Comparison of ENCODE assay signal across 25 cellular contexts in the genomic region with DNA sequence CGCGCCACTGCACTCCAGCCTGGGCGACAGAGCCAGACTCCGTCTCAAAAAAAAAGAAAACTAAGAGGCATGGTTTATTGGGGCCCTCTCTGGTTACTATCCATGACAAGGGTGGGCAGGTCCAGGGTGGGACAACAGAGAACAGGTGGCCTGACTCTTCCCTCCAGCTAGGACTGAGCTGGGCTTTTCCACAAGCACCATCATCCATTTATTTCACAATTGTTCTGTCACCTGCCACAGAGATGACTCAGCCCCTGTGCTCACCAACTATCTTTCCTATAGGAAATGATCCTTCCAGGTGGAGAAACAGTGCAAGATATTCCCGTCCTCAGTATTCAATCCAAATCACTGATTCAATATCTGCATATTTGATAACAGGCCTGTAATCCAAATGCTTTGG. TPM values are rescaled to one million over a fixed set of nuclear protein-coding genes. Genes with fewer than 3 reads are reported as not detected.
"Had no signal": no experiment of that assay in that cellular context is flagged by ENCODE, and none has a peak within 500 bp of the region (broad histone marks: within the 10 kb centered on the region; RNA-seq: fewer than 3 reads in every experiment).

No MANE protein-coding gene starts in this region.

- H3K4me3 Mint-ChIP-seq: activated B cell treated with CpG ODN at 0.5 μM for 24 hours; activated CD8-positive, alpha-beta T cell treated with anti-CD3 and anti-CD28 coated beads for 36 hours; activated T-cell treated with anti-CD3 and anti-CD28 coated beads, Interleukin-2, amount 50 U/mL, for 4 hours; memory B cell; naive thymus-derived CD8-positive, alpha-beta T cell; stimulated activated naive B cell treated with anti-CD40 and anti-IgM and Interleukin-4, amounts not matched to agents 10 μg/mL and 1 μg/mL and 100 μg/mL, for 72 hours had no signal

- H3K27me3 ChIP-seq: colonic mucosa, gastroesophageal sphincter, neutrophil, transverse colon had no signal

- H3K4me3 ChIP-seq: colonic mucosa, gastroesophageal sphincter, left ventricle myocardium inferior, transverse colon had no signal

- DNase-seq: activated B cell treated with CpG ODN at 0.5 μM for 24 hours; activated CD4-positive, alpha-beta T cell treated with anti-CD3 and anti-CD28 coated beads for 48 hours; activated CD8-positive, alpha-beta T cell treated with anti-CD3 and anti-CD28 coated beads for 36 hours; activated effector memory CD4-positive, alpha-beta T cell treated with Interleukin-2 at 50 U/mL for 16 hours; activated naive CD4-positive, alpha-beta T cell treated with anti-CD3 and anti-CD28 coated beads, Interleukin-2, amount 50 U/mL, for 16 hours; activated T-cell treated with anti-CD3 and anti-CD28 coated beads, Interleukin-2, amount 50 U/mL, for 4 hours; colonic mucosa; effector CD8-positive, alpha-beta T cell; hippocampal formation; kidney; left ventricle myocardium inferior; naive thymus-derived CD8-positive, alpha-beta T cell; retina; stimulated activated naive B cell treated with anti-CD40 and anti-IgM and Interleukin-4, amounts not matched to agents 10 μg/mL and 1 μg/mL and 100 μg/mL, for 72 hours; transverse colon had no signal

- H3K9me3 Mint-ChIP-seq: activated T-cell treated with anti-CD3 and anti-CD28 coated beads, Interleukin-2, amount 50 U/mL, for 4 hours had no signal

- H3K36me3 Mint-ChIP-seq: memory B cell; naive thymus-derived CD8-positive, alpha-beta T cell; stimulated activated naive B cell treated with anti-CD40 and anti-IgM and Interleukin-4, amounts not matched to agents 10 μg/mL and 1 μg/mL and 100 μg/mL, for 72 hours had no signal

- H3K4me1 ChIP-seq: colonic mucosa, gastroesophageal sphincter, parathyroid adenoma, transverse colon had no signal

- H3K36me3 ChIP-seq: colonic mucosa, gastroesophageal sphincter, left ventricle myocardium inferior, neutrophil, transverse colon had no signal

- H3K4me1 Mint-ChIP-seq: activated B cell treated with CpG ODN at 0.5 μM for 24 hours; memory B cell; naive thymus-derived CD8-positive, alpha-beta T cell; stimulated activated naive B cell treated with anti-CD40 and anti-IgM and Interleukin-4, amounts not matched to agents 10 μg/mL and 1 μg/mL and 100 μg/mL, for 72 hours had no signal

- H3K9ac ChIP-seq: parathyroid adenoma had no signal

- H3K27ac Mint-ChIP-seq: activated B cell treated with CpG ODN at 0.5 μM for 24 hours; activated CD8-positive, alpha-beta T cell treated with anti-CD3 and anti-CD28 coated beads for 36 hours; memory B cell; naive thymus-derived CD8-positive, alpha-beta T cell; stimulated activated naive B cell treated with anti-CD40 and anti-IgM and Interleukin-4, amounts not matched to agents 10 μg/mL and 1 μg/mL and 100 μg/mL, for 72 hours had no signal

- H3K27ac ChIP-seq: colonic mucosa, gastroesophageal sphincter, left ventricle myocardium inferior, neutrophil, parathyroid adenoma, transverse colon had no signal

- ATAC-seq: activated CD8-positive, alpha-beta T cell treated with anti-CD3 and anti-CD28 coated beads for 36 hours; activated T-cell treated with anti-CD3 and anti-CD28 coated beads, Interleukin-2, amount 50 U/mL, for 4 hours; gastroesophageal sphincter; naive thymus-derived CD8-positive, alpha-beta T cell; stimulated activated naive B cell treated with anti-CD40 and anti-IgM and Interleukin-4, amounts not matched to agents 10 μg/mL and 1 μg/mL and 100 μg/mL, for 72 hours had no signal

- H3K79me2 ChIP-seq: parathyroid adenoma had no signal

- H3K9me3 ChIP-seq: colonic mucosa, neutrophil, transverse colon had no signal

- H2AFZ ChIP-seq: parathyroid adenoma had no signal

RNA-seq across cellular contexts. Expression of a gene that starts 44.9 kb away (rescaled TPM):
- total RNA-seq: activated B cell treated with CpG ODN at 0.5 μM for 24 hours; activated CD8-positive, alpha-beta T cell treated with anti-CD3 and anti-CD28 coated beads for 36 hours; activated T-cell treated with anti-CD3 and anti-CD28 coated beads, Interleukin-2, amount 50 U/mL, for 4 hours; cardiac septum; colonic mucosa; fibroblast of lung; gastroesophageal sphincter; kidney; left ventricle myocardium inferior; mucosa of gallbladder; naive thymus-derived CD8-positive, alpha-beta T cell; subcutaneous adipose tissue; T-helper 2 cell treated with Interferon-gamma antibody and Interleukin-4, amounts not matched to agents 100 ng/mL and 5 ng/mL, for 36 hours; transverse colon had no signal
- polyA plus RNA-seq: adipose tissue; fibroblast of lung; naive thymus-derived CD8-positive, alpha-beta T cell had no signal
